Comparison of ENCODE assay signal across 8 cellular contexts in the genomic region with DNA sequence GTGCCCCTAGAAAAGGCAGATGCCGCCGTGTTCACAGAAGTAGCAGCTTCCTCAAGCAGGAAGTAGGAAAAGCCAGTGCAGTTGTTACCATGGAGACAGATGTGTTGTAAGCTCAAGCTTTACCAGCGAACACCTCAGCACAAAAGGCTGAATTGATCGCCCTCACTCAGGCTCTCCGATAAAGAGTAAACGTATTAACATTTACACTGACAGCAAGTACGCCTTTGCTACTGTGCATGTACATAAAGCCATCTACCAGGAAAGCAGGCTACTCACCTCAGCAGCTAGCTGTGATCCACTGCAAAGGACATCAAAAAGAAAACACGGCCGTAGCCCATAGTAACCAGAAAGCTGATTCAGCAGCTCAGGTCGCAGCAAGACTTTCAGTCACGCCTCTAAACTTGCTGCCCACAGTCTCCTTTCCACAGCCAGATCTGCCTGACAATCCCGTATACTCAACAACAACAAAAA.
A peak's percentile ranks its signal among the peaks of the same experiment; 100 is the strongest.
DNase-seq lines count a peak whose midpoint lies in the region; FAIRE-seq and TF ChIP-seq lines count a peak whose summit lies in the region.
"Not testable (repeated sequence)": the region's sequence is repeated elsewhere in the genome, so short reads cannot be mapped to it uniquely, and the experiment has no call there.

No MANE protein-coding gene starts in this region.

- TF ChIP-seq CTCF in GM12865 (IDR thresholded peaks at IDR 0.05; ENCODE audit: insufficient read depth, low read depth, low read length, missing control alignments); epithelial cell of esophagus (IDR thresholded peaks at IDR 0.05; ENCODE audit: insufficient read depth, low read depth, low read length, missing control alignments): not testable (repeated sequence)

- H3K4me3 ChIP-seq in GM12865 (ENCODE audit: low read depth, low read length); epithelial cell of esophagus (ENCODE audit: low read length): not testable (repeated sequence)
- peak overlapping the region in 1 of 2 donors; percentile 27 for H3K4me3 ChIP-seq in small intestine (ENCODE audit: low read depth in 1 of 2, low read length in 2 of 2)

- H3K9me3 ChIP-seq in small intestine (ENCODE audit: control insufficient read depth, low read depth), result not testable (repeated sequence)

- peaks cover 45% of the 10 kb centered on the region for H3K4me1 Mint-ChIP-seq in activated CD4-positive, alpha-beta T cell treated with anti-CD3 and anti-CD28 coated beads, Interleukin-2, amount 10 ng/mL, durations not matched to agents 24 days and 14 days
- H3K4me1 Mint-ChIP-seq in activated naive CD4-positive, alpha-beta T cell treated with anti-CD3 and anti-CD28 coated beads, Interleukin-2, amount 10 ng/mL, durations not matched to agents 7 days and 5 days, result peaks cover 60% of the 10 kb centered on the region

- peak; percentile 19 for DNase-seq in GM12865 (ENCODE audit: low read depth)
- peak; percentile 8 for DNase-seq in NCI-H69 (lab: John Stamatoyannopoulos, UW)
- peak; percentile 88 for DNase-seq in activated CD4-positive, alpha-beta T cell treated with anti-CD3 and anti-CD28 coated beads, Interleukin-2, amount 10 ng/mL, durations not matched to agents 24 days and 14 days
- peak; percentile 64 for DNase-seq in activated naive CD4-positive, alpha-beta T cell treated with anti-CD3 and anti-CD28 coated beads, Interleukin-2, amount 10 ng/mL, durations not matched to agents 7 days and 5 days
- peak; percentile 63 for DNase-seq in epithelial cell of esophagus (ENCODE audit: low read depth)
- peak; percentile 15 for DNase-seq in medulla oblongata (ENCODE audit: extremely low spot score)
- peak; percentile 80 for DNase-seq in small intestine
- DNase-seq in superior temporal gyrus (ENCODE audit: extremely low spot score), result peak; percentile 16

- not testable (repeated sequence) for H3K36me3 Mint-ChIP-seq in activated CD4-positive, alpha-beta T cell treated with anti-CD3 and anti-CD28 coated beads, Interleukin-2, amount 10 ng/mL, durations not matched to agents 24 days and 14 days (ENCODE audit: low read depth); activated naive CD4-positive, alpha-beta T cell treated with anti-CD3 and anti-CD28 coated beads, Interleukin-2, amount 10 ng/mL, durations not matched to agents 7 days and 5 days

- 1 to 6% (median 2%) methylated on average over 11 to 12 of the region's 12 CpGs for WGBS in small intestine, 3 donors

- H3K27ac Mint-ChIP-seq in activated CD4-positive, alpha-beta T cell treated with anti-CD3 and anti-CD28 coated beads, Interleukin-2, amount 10 ng/mL, durations not matched to agents 24 days and 14 days, result peak overlapping the region; percentile 100
- H3K27ac Mint-ChIP-seq in activated naive CD4-positive, alpha-beta T cell treated with anti-CD3 and anti-CD28 coated beads, Interleukin-2, amount 10 ng/mL, durations not matched to agents 7 days and 5 days, result peak overlapping the region; percentile 99

- intact Hi-C loops in activated CD4-positive, alpha-beta T cell treated with anti-CD3 and anti-CD28 coated beads, Interleukin-2, amount 10 ng/mL, durations not matched to agents 24 days and 14 days (cut with micrococcal nuclease), result loop anchor here (5.0 to 10.0 kb wide), 2 partner anchors 491 to 853 kb away; a partner anchor contains a TSS

- CTCF ChIA-PET in activated naive CD4-positive, alpha-beta T cell treated with anti-CD3 and anti-CD28 coated beads, Interleukin-2, amount 10 ng/mL, durations not matched to agents 7 days and 5 days (lab: Charles Lee), result not testable (repeated sequence)

- H3K27me3 Mint-ChIP-seq in activated CD4-positive, alpha-beta T cell treated with anti-CD3 and anti-CD28 coated beads, Interleukin-2, amount 10 ng/mL, durations not matched to agents 24 days and 14 days; activated naive CD4-positive, alpha-beta T cell treated with anti-CD3 and anti-CD28 coated beads, Interleukin-2, amount 10 ng/mL, durations not matched to agents 7 days and 5 days: not testable (repeated sequence)

- H3K4me1 ChIP-seq in small intestine (ENCODE audit: control insufficient read depth in 2 of 2, insufficient read depth in 1 of 2, low read depth in 1 of 2, low read length in 1 of 2), result not testable (repeated sequence)

- H3K4me3 Mint-ChIP-seq in activated CD4-positive, alpha-beta T cell treated with anti-CD3 and anti-CD28 coated beads, Interleukin-2, amount 10 ng/mL, durations not matched to agents 24 days and 14 days, result peak overlapping the region; percentile 93
- H3K4me3 Mint-ChIP-seq in activated naive CD4-positive, alpha-beta T cell treated with anti-CD3 and anti-CD28 coated beads, Interleukin-2, amount 10 ng/mL, durations not matched to agents 7 days and 5 days, result peak overlapping the region; percentile 86

- H3K27ac ChIP-seq in small intestine (ENCODE audit: low read depth in 1 of 2, low read length in 1 of 2), result peak overlapping the region; percentile 68 to 84

- H3K36me3 ChIP-seq in small intestine (ENCODE audit: control insufficient read depth in 2 of 2, insufficient read depth in 2 of 2, low read length in 2 of 2), result not testable (repeated sequence)

- not testable (repeated sequence) for H3K27me3 ChIP-seq in small intestine (ENCODE audit: control insufficient read depth in 2 of 2, insufficient read depth in 2 of 2, low read length in 2 of 2)

- not testable (repeated sequence) for FAIRE-seq in small intestine (lab: Jason Lieb, UNC)

- H3K9me3 Mint-ChIP-seq in activated CD4-positive, alpha-beta T cell treated with anti-CD3 and anti-CD28 coated beads, Interleukin-2, amount 10 ng/mL, durations not matched to agents 24 days and 14 days; activated naive CD4-positive, alpha-beta T cell treated with anti-CD3 and anti-CD28 coated beads, Interleukin-2, amount 10 ng/mL, durations not matched to agents 7 days and 5 days: not testable (repeated sequence)

Comparison
In these comparisons a context has a peak if more than half of its experiments do, and no peak if none do; other contexts are left out.
1. DNase-seq: peak in every context shown above with its lines; median percentile 88 in activated CD4-positive, alpha-beta T cell treated with anti-CD3 and anti-CD28 coated beads, Interleukin-2, amount 10 ng/mL, durations not matched to agents 24 days and 14 days; 80 in small intestine; 64 in activated naive CD4-positive, alpha-beta T cell treated with anti-CD3 and anti-CD28 coated beads, Interleukin-2, amount 10 ng/mL, durations not matched to agents 7 days and 5 days; 63 in epithelial cell of esophagus; 19 in GM12865; 16 in superior temporal gyrus; 15 in medulla oblongata; 8 in NCI-H69.